In genomic region chr11:10892250-10892649, GRCh38 we compare ENCODE assay signal across 1 cellular context.
TF ChIP-seq lines count a peak whose summit lies in the region.

No MANE protein-coding gene starts in this region.

TF ChIP-seq in GM23338, 12 proteins besides CTCF, POLR2A, EP300 and RAD21 (continued from another document):
- no peak for TF ChIP-seq ZNF462 (CRISPR knock-in tag; IDR thresholded peaks at IDR 0.05)
- no peak for TF ChIP-seq STAT1 (IDR thresholded peaks at IDR 0.05; ENCODE audit: unreplicated experiment)
- TF ChIP-seq CREB1 (CRISPR knock-in tag; IDR thresholded peaks at IDR 0.05; ENCODE audit: low read depth), result no peak
